Comparison of ENCODE assay signal across 1 cellular context in the genomic region with DNA sequence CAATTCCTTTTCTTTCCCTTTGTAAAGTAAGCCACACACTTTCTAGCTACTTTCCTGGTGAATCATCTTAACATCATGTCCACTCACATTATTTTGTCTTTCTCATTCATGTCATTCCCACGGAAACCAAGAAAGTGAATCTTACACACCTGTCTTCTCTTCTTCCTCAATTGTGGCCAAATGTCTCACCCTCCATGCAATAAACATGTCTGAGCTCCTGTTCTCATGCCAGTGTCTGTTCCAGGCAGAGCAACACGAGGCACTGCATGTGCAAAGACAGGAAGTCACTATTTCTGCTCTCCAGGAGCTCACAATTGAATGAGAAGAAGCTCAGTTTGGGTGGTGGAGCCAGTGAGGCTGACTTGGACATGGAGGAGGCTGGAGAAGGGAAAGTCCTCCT.
TF ChIP-seq lines count a peak whose summit lies in the region.

No MANE protein-coding gene starts in this region.

TF ChIP-seq in K562, 482 proteins besides CTCF, POLR2A, EP300 and RAD21:
- TF ChIP-seq, protein P1, sequence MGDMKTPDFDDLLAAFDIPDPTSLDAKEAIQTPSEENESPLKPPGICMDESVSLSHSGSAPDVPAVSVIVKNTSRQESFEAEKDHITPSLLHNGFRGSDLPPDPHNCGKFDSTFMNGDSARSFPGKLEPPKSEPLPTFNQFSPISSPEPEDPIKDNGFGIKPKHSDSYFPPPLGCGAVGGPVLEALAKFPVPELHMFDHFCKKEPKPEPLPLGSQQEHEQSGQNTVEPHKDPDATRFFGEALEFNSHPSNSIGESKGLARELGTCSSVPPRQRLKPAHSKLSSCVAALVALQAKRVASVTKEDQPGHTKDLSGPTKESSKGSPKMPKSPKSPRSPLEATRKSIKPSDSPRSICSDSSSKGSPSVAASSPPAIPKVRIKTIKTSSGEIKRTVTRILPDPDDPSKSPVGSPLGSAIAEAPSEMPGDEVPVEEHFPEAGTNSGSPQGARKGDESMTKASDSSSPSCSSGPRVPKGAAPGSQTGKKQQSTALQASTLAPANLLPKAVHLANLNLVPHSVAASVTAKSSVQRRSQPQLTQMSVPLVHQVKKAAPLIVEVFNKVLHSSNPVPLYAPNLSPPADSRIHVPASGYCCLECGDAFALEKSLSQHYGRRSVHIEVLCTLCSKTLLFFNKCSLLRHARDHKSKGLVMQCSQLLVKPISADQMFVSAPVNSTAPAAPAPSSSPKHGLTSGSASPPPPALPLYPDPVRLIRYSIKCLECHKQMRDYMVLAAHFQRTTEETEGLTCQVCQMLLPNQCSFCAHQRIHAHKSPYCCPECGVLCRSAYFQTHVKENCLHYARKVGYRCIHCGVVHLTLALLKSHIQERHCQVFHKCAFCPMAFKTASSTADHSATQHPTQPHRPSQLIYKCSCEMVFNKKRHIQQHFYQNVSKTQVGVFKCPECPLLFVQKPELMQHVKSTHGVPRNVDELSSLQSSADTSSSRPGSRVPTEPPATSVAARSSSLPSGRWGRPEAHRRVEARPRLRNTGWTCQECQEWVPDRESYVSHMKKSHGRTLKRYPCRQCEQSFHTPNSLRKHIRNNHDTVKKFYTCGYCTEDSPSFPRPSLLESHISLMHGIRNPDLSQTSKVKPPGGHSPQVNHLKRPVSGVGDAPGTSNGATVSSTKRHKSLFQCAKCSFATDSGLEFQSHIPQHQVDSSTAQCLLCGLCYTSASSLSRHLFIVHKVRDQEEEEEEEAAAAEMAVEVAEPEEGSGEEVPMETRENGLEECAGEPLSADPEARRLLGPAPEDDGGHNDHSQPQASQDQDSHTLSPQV (IDR thresholded peaks at IDR 0.05): peak; percentile 47; the same call in 1 of the 2 replicates
- TF ChIP-seq, protein P2, sequence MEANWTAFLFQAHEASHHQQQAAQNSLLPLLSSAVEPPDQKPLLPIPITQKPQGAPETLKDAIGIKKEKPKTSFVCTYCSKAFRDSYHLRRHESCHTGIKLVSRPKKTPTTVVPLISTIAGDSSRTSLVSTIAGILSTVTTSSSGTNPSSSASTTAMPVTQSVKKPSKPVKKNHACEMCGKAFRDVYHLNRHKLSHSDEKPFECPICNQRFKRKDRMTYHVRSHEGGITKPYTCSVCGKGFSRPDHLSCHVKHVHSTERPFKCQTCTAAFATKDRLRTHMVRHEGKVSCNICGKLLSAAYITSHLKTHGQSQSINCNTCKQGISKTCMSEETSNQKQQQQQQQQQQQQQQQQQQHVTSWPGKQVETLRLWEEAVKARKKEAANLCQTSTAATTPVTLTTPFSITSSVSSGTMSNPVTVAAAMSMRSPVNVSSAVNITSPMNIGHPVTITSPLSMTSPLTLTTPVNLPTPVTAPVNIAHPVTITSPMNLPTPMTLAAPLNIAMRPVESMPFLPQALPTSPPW (CRISPR knock-in tag; IDR thresholded peaks at IDR 0.05): no peak
- TF ChIP-seq, protein P3, sequence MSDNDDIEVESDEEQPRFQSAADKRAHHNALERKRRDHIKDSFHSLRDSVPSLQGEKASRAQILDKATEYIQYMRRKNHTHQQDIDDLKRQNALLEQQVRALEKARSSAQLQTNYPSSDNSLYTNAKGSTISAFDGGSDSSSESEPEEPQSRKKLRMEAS (CRISPR knock-in tag; IDR thresholded peaks at IDR 0.05): peak; percentile 39; the same call in 1 of the 2 replicates
- no peak for TF ChIP-seq STAT5A (IDR thresholded peaks at IDR 0.05; ENCODE audit: borderline replicate concordance, low read length)
- TF ChIP-seq, protein P4, sequence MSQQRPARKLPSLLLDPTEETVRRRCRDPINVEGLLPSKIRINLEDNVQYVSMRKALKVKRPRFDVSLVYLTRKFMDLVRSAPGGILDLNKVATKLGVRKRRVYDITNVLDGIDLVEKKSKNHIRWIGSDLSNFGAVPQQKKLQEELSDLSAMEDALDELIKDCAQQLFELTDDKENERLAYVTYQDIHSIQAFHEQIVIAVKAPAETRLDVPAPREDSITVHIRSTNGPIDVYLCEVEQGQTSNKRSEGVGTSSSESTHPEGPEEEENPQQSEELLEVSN (IDR thresholded peaks at IDR 0.05; ENCODE audit: borderline replicate concordance in 1 of 2, extremely low read depth in 1 of 2, insufficient read depth in 1 of 2, insufficient read length in 1 of 2, low read depth in 1 of 2, low read length in 1 of 2, poor library complexity in 1 of 2, severe bottlenecking in 1 of 2): peak in 1 of 2 experiments; percentile 10
- TF ChIP-seq DMBX1 (CRISPR knock-in tag; IDR thresholded peaks at IDR 0.05; ENCODE audit: borderline replicate concordance): peak; percentile 70; the same call in 1 of the 2 replicates
- TF ChIP-seq DIDO1 (tag; IDR thresholded peaks at IDR 0.05; ENCODE audit: low read depth): 0 out of 2 replicates have a peak, but pooled peaks have one; percentile 13
- 0 out of 2 replicates have a peak, but pooled peaks have one; percentile 9 for TF ChIP-seq CXXC5 (CRISPR knock-in tag; IDR thresholded peaks at IDR 0.05)
